ENCODE assay signal across 1 cellular context in genomic region chr18:27704721-27705361, GRCh38.
A peak's percentile ranks its signal among the peaks of the same experiment; 100 is the strongest.
TF ChIP-seq lines count a peak whose summit lies in the region.

No MANE protein-coding gene starts in this region.

TF ChIP-seq in HEK293, 187 proteins besides CTCF, POLR2A, EP300 and RAD21 (continued from another document):
- TF ChIP-seq, protein P1, sequence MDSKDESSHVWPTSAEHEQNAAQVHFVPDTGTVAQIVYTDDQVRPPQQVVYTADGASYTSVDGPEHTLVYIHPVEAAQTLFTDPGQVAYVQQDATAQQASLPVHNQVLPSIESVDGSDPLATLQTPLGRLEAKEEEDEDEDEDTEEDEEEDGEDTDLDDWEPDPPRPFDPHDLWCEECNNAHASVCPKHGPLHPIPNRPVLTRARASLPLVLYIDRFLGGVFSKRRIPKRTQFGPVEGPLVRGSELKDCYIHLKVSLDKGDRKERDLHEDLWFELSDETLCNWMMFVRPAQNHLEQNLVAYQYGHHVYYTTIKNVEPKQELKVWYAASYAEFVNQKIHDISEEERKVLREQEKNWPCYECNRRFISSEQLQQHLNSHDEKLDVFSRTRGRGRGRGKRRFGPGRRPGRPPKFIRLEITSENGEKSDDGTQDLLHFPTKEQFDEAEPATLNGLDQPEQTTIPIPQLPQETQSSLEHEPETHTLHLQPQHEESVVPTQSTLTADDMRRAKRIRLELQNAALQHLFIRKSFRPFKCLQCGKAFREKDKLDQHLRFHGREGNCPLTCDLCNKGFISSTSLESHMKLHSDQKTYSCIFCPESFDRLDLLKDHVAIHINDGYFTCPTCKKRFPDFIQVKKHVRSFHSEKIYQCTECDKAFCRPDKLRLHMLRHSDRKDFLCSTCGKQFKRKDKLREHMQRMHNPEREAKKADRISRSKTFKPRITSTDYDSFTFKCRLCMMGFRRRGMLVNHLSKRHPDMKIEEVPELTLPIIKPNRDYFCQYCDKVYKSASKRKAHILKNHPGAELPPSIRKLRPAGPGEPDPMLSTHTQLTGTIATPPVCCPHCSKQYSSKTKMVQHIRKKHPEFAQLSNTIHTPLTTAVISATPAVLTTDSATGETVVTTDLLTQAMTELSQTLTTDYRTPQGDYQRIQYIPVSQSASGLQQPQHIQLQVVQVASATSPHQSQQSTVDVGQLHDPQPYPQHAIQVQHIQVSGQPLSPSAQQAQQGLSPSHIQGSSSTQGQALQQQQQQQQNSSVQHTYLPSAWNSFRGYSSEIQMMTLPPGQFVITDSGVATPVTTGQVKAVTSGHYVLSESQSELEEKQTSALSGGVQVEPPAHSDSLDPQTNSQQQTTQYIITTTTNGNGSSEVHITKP (tag by site-specific recombination; IDR thresholded peaks at IDR 0.05) = 0 out of 2 replicates have a peak, but pooled peaks have one; percentile 10
- TF ChIP-seq WT1 (tag by site-specific recombination; IDR thresholded peaks at IDR 0.05) (peak; percentile 34; the same call in 1 of the 2 replicates), OSR2 (tag by site-specific recombination; IDR thresholded peaks at IDR 0.05) (no peak), GLIS1 (tag by site-specific recombination; IDR thresholded peaks at IDR 0.05) (peak; percentile 8; the same call in 1 of the 2 replicates)
TF ChIP-seq in HEK293: peak in this region for 4.
